13 cellular contexts compared by ENCODE assay signal in genomic region chr14:50792634-50793068, GRCh38. TPM values are rescaled to one million over a fixed set of nuclear protein-coding genes. Genes with fewer than 3 reads are reported as not detected.
DNase-seq lines count a peak whose midpoint lies in the region; ATAC-seq and TF ChIP-seq lines count a peak whose summit lies in the region.
"Had no signal": no experiment of that assay in that cellular context is flagged by ENCODE, and none has a peak within 500 bp of the region (broad histone marks: within the 10 kb centered on the region; RNA-seq: fewer than 3 reads in every experiment).

No MANE protein-coding gene starts in this region.

- POLR2A ChIA-PET in activated naive CD8-positive, alpha-beta T cell treated with anti-CD3 and anti-CD28 coated beads, Interleukin-2, amount 10 ng/mL, durations not matched to agents 7 days and 5 days (lab: Charles Lee): interaction anchor here (0.6 to 2.2 kb wide), 7 partner anchors 16 to 414 kb away, joined by 3 to 14 read pairs (median 4); partner anchors contain the start of gene NIN

- H3K27ac Mint-ChIP-seq in activated naive CD8-positive, alpha-beta T cell treated with anti-CD3 and anti-CD28 coated beads, Interleukin-2, amount 10 ng/mL, durations not matched to agents 7 days and 5 days: peak overlapping the region; percentile 85
- H3K27ac Mint-ChIP-seq in natural killer cell (peak overlapping the region; percentile 47 to 83), chondrocyte (ENCODE audit: unreplicated experiment) (no peak overlapping the region)

- TF ChIP-seq CTCF in GM12864 (IDR thresholded peaks at IDR 0.05; ENCODE audit: low read depth, low read length, missing control alignments) (no peak), natural killer cell (IDR thresholded peaks at IDR 0.05) (no peak), chondrocyte (IDR thresholded peaks at IDR 0.05) (no peak)

- ATAC-seq in GM21447 (IDR thresholded peaks at IDR 0.05; ENCODE audit: unreplicated experiment) (peak; percentile 14), natural killer cell (no peak), HG03159 (IDR thresholded peaks at IDR 0.05; ENCODE audit: unreplicated experiment) (no peak)
- no peak for ATAC-seq in activated naive CD8-positive, alpha-beta T cell treated with anti-CD3 and anti-CD28 coated beads, Interleukin-2, amount 10 ng/mL, durations not matched to agents 7 days and 5 days (ENCODE audit: low read depth)

- H3K36me3 Mint-ChIP-seq in activated naive CD8-positive, alpha-beta T cell treated with anti-CD3 and anti-CD28 coated beads, Interleukin-2, amount 10 ng/mL, durations not matched to agents 7 days and 5 days: peaks cover 53% of the 10 kb centered on the region
- H3K36me3 Mint-ChIP-seq in natural killer cell (no peaks in the 10 kb centered on the region), chondrocyte (ENCODE audit: low read depth) (peaks cover 12% of the 10 kb centered on the region)

- DNase-seq in GM12864 (ENCODE audit: low read depth) (no peak), natural killer cell (no peak), EL (no peak), chondrocyte (ENCODE audit: low spot score) (no peak)
- DNase-seq in activated naive CD8-positive, alpha-beta T cell treated with anti-CD3 and anti-CD28 coated beads, Interleukin-2, amount 10 ng/mL, durations not matched to agents 7 days and 5 days: no peak
- DNase-seq in stimulated activated CD4-positive, alpha-beta T cell treated with anti-CD3 and anti-CD28 coated beads, Interleukin-4, amount 100 ng/mL, for 4 hours: no peak
- DNase-seq: cerebellar nuclear complex, esophagus squamous epithelium, NCI-H2171 treated with DMSO at 0.1 percent for 48 hours, trophoblast cell had no signal

- H3K4me1 Mint-ChIP-seq in activated naive CD8-positive, alpha-beta T cell treated with anti-CD3 and anti-CD28 coated beads, Interleukin-2, amount 10 ng/mL, durations not matched to agents 7 days and 5 days: peaks cover 45% of the 10 kb centered on the region
- H3K4me1 Mint-ChIP-seq in natural killer cell (peaks cover 67 to 69% of the 10 kb centered on the region in 2 donors), chondrocyte (ENCODE audit: low read depth) (peaks cover 45% of the 10 kb centered on the region)

- H3K9me3 Mint-ChIP-seq in activated naive CD8-positive, alpha-beta T cell treated with anti-CD3 and anti-CD28 coated beads, Interleukin-2, amount 10 ng/mL, durations not matched to agents 7 days and 5 days: no peaks in the 10 kb centered on the region
- H3K9me3 Mint-ChIP-seq in natural killer cell: no peaks in the 10 kb centered on the region
- no peaks in the 10 kb centered on the region for H3K9me3 Mint-ChIP-seq in chondrocyte (ENCODE audit: low read depth)
- H3K9me3 Mint-ChIP-seq: activated T-helper 2 cell treated with anti-CD3 and anti-CD28 coated beads, Interferon-gamma antibody, Interleukin-2, Interleukin-4, amounts not matched to agents 10 μg/mL and 5 μg/mL and 100 μg/mL, durations not matched to agents 14 hours and 24 hours and 36 hours had no signal

- intact Hi-C loops in natural killer cell (cut with micrococcal nuclease): no loop called here

- H3K4me3 Mint-ChIP-seq in activated naive CD8-positive, alpha-beta T cell treated with anti-CD3 and anti-CD28 coated beads, Interleukin-2, amount 10 ng/mL, durations not matched to agents 7 days and 5 days: peak overlapping the region; percentile 65
- H3K4me3 Mint-ChIP-seq in natural killer cell (peak overlapping the region; percentile 40), chondrocyte (ENCODE audit: unreplicated experiment) (no peak overlapping the region)

- H3K27me3 Mint-ChIP-seq in activated naive CD8-positive, alpha-beta T cell treated with anti-CD3 and anti-CD28 coated beads, Interleukin-2, amount 10 ng/mL, durations not matched to agents 7 days and 5 days: no peaks in the 10 kb centered on the region
- H3K27me3 Mint-ChIP-seq in natural killer cell (ENCODE audit: low read depth in 2 of 2) (no peaks in the 10 kb centered on the region), chondrocyte (ENCODE audit: low read depth) (no peaks in the 10 kb centered on the region)

- H3K4me3 ChIP-seq in GM12864 (ENCODE audit: low read depth, low read length): peak overlapping the region; percentile 49
- H3K4me3 ChIP-seq: esophagus squamous epithelium had no signal

RNA-seq across cellular contexts. Expression of gene NIN, which starts 38.3 kb away (rescaled TPM):
- total RNA-seq in activated naive CD8-positive, alpha-beta T cell treated with anti-CD3 and anti-CD28 coated beads, Interleukin-2, amount 10 ng/mL, durations not matched to agents 7 days and 5 days: 100 to 1,000 TPM; 106 to 113 TPM
- total RNA-seq in natural killer cell (100 to 1,000 TPM in 2 of 3 donors, 10 to 100 TPM in 1; 90.8 to 127 (median 118) TPM), chondrocyte (43.5 to 46.9 TPM (median 45.0 TPM) in 3 replicates)
